Comparison of ENCODE assay signal across 11 cellular contexts in the genomic region with DNA sequence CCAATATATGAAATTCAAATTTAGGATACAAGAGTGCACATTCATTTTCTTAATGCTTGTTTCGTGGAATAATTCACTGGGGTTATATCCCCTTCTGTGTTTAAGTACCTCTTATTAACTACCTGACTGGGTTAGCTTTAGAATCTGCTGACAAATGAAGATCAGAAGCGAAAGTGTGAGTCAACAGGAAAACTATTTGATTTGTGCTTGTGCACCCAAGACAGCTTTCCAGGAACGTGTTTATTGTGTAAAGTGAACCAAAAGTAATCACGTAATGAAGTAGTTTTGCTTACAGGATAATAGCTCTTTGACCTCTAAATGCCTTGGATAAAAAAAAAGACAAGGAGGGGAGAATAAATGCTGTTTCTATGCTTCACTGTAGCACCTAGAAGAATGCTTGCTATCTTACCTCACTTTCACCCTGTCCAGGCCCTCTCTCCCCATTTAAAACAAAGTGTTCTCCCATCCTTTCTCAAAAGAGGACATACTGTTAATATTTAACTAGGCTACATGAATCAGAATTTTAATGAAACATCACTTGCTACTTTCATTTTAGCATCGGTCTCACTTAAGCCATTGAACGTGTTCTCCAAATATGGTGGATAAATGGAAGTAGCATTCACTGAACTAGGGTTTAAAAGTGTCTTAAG.
DNase-seq lines count a peak whose midpoint lies in the region; ATAC-seq lines count a peak whose summit lies in the region.
"Had no signal": no experiment of that assay in that cellular context is flagged by ENCODE, and none has a peak within 500 bp of the region (broad histone marks: within the 10 kb centered on the region; RNA-seq: fewer than 3 reads in every experiment).

No MANE protein-coding gene starts in this region.

- ATAC-seq in GM18907 (IDR thresholded peaks at IDR 0.05; ENCODE audit: unreplicated experiment) = peak; percentile 76
- ATAC-seq in HG02884 (IDR thresholded peaks at IDR 0.05; ENCODE audit: unreplicated experiment) = peak; percentile 70
- ATAC-seq: K562, sciatic nerve had no signal

- DNase-seq in astrocyte of the hippocampus (ENCODE audit: low read depth, low spot score) (peak; percentile 49), renal cortical epithelial cell (ENCODE audit: low read depth) (peak; percentile 94), hippocampal formation (lab: John Stamatoyannopoulos, UW) (no peak), NCI-H2029 (lab: John Stamatoyannopoulos, UW) (no peak), CD1c-positive myeloid dendritic cell (ENCODE audit: extremely low spot score) (no peak)
- DNase-seq: activated naive CD4-positive, alpha-beta T cell; hypothalamus had no signal

Comparison
In these comparisons a context has a peak if more than half of its experiments do, and no peak if none do; other contexts are left out.
1. DNase-seq: peak in astrocyte of the hippocampus (single experiment) and renal cortical epithelial cell (single experiment); none in hippocampal formation (0 of 2), NCI-H2029 (single experiment) and CD1c-positive myeloid dendritic cell (single experiment).